In genomic region chr20:35954907-35955251, GRCh38 we compare ENCODE assay signal across 8 cellular contexts. TPM values are rescaled to one million over a fixed set of nuclear protein-coding genes. Genes with fewer than 3 reads are reported as not detected.
DNase-seq lines count a peak whose midpoint lies in the region; ATAC-seq and TF ChIP-seq lines count a peak whose summit lies in the region.

No MANE protein-coding gene starts in this region.

- peak overlapping the region; percentile 100 for H3K4me3 Mint-ChIP-seq in activated T-helper 1 cell treated with anti-CD3 and anti-CD28 coated beads, Interleukin-12 subunit alpha, Interleukin-12 subunit beta, Interleukin-2, Interleukin-4 antibody, amounts not matched to agents 30 ng/mL and 10 ng/mL and 1 ng/mL, durations not matched to agents 14 hours and 24 hours and 36 hours

- H3K4me1 ChIP-seq in sigmoid colon, result peaks cover 0 to 31% (median 24%) of the 10 kb centered on the region in 4 donors

- DNase-seq in SIG-M5 treated with dmso at 0.1 percent for 504 hours (lab: John Stamatoyannopoulos, UW; ENCODE audit: unreplicated experiment), result peak; percentile 46
- DNase-seq in SIG-M5 (lab: John Stamatoyannopoulos, UW), result no peak
- peak; percentile 22 to 39 for DNase-seq in Kasumi-1 (lab: John Stamatoyannopoulos, UW)
- no peak for DNase-seq in activated T-helper 1 cell treated with anti-CD3 and anti-CD28 coated beads, Interleukin-12 subunit alpha, Interleukin-12 subunit beta, Interleukin-2, Interleukin-4 antibody, amounts not matched to agents 30 ng/mL and 10 ng/mL and 1 ng/mL, durations not matched to agents 14 hours and 24 hours and 36 hours (ENCODE audit: low spot score)
- DNase-seq in left cardiac atrium, result peak; percentile 28
- DNase-seq in sigmoid colon, result no peak
- no peak for DNase-seq in amygdala (lab: John Stamatoyannopoulos, UW)

- peak overlapping the region; percentile 97 to 98 (median 98) for H3K27ac ChIP-seq in sigmoid colon

- WGBS in sigmoid colon, 2 donors, result 0 to 1% methylated on average over 19 of the region's 19 CpGs

- H3K27ac Mint-ChIP-seq in activated T-helper 1 cell treated with anti-CD3 and anti-CD28 coated beads, Interleukin-12 subunit alpha, Interleukin-12 subunit beta, Interleukin-2, Interleukin-4 antibody, amounts not matched to agents 30 ng/mL and 10 ng/mL and 1 ng/mL, durations not matched to agents 14 hours and 24 hours and 36 hours, result peak overlapping the region; percentile 100

- no peaks in the 10 kb centered on the region for H3K9me3 ChIP-seq in sigmoid colon

- peaks cover 21% of the 10 kb centered on the region for H3K4me1 Mint-ChIP-seq in activated T-helper 1 cell treated with anti-CD3 and anti-CD28 coated beads, Interleukin-12 subunit alpha, Interleukin-12 subunit beta, Interleukin-2, Interleukin-4 antibody, amounts not matched to agents 30 ng/mL and 10 ng/mL and 1 ng/mL, durations not matched to agents 14 hours and 24 hours and 36 hours (ENCODE audit: low read depth)

- peak overlapping the region; percentile 85 to 96 (median 92) for H3K4me3 ChIP-seq in sigmoid colon

- H3K9me3 Mint-ChIP-seq in activated T-helper 1 cell treated with anti-CD3 and anti-CD28 coated beads, Interleukin-12 subunit alpha, Interleukin-12 subunit beta, Interleukin-2, Interleukin-4 antibody, amounts not matched to agents 30 ng/mL and 10 ng/mL and 1 ng/mL, durations not matched to agents 14 hours and 24 hours and 36 hours, result peaks cover 9% of the 10 kb centered on the region

- no peaks in the 10 kb centered on the region for H3K36me3 ChIP-seq in sigmoid colon

- intact Hi-C loops in activated T-helper 1 cell treated with anti-CD3 and anti-CD28 coated beads, Interleukin-12 subunit alpha, Interleukin-12 subunit beta, Interleukin-2, Interleukin-4 antibody, amounts not matched to agents 30 ng/mL and 10 ng/mL and 1 ng/mL, durations not matched to agents 14 hours and 24 hours and 36 hours (cut with micrococcal nuclease), result loop anchor here (1.0 to 10.0 kb wide), 18 partner anchors 96 to 1960 kb away; partner anchors contain the start of genes ACSS2, AHCY, DSN1 and EIF6
- intact Hi-C loops in left cardiac atrium (cut with DNase I), result no loop called here
- intact Hi-C loops in sigmoid colon (cut with DNase I), result loop anchor here (5.0 kb wide), 1 partner anchor 213 kb away; the partner anchor contains the start of gene RBM39

- no peak for TF ChIP-seq EP300 in sigmoid colon (IDR thresholded peaks at IDR 0.05)

- H3K27me3 Mint-ChIP-seq in activated T-helper 1 cell treated with anti-CD3 and anti-CD28 coated beads, Interleukin-12 subunit alpha, Interleukin-12 subunit beta, Interleukin-2, Interleukin-4 antibody, amounts not matched to agents 30 ng/mL and 10 ng/mL and 1 ng/mL, durations not matched to agents 14 hours and 24 hours and 36 hours (ENCODE audit: insufficient read depth), result peaks cover 8% of the 10 kb centered on the region

- H3K27me3 ChIP-seq in sigmoid colon, result no peaks in the 10 kb centered on the region

- TF ChIP-seq POLR2A in sigmoid colon (IDR thresholded peaks at IDR 0.05), result no peak

- ATAC-seq in left cardiac atrium, result peak; percentile 7 to 18
- ATAC-seq in GM18867 (IDR thresholded peaks at IDR 0.05; ENCODE audit: unreplicated experiment), result no peak

- peaks cover 6% of the 10 kb centered on the region for H3K36me3 Mint-ChIP-seq in activated T-helper 1 cell treated with anti-CD3 and anti-CD28 coated beads, Interleukin-12 subunit alpha, Interleukin-12 subunit beta, Interleukin-2, Interleukin-4 antibody, amounts not matched to agents 30 ng/mL and 10 ng/mL and 1 ng/mL, durations not matched to agents 14 hours and 24 hours and 36 hours (ENCODE audit: low read depth)

- TF ChIP-seq CTCF in sigmoid colon (IDR thresholded peaks at IDR 0.05), result no peak

RNA-seq across cellular contexts. Expression of gene SCAND1, which starts 0.6 kb away (rescaled TPM):
- 39.7 and 41.2 TPM in 2 replicates for total RNA-seq in activated T-helper 1 cell treated with anti-CD3 and anti-CD28 coated beads, Interleukin-12 subunit alpha, Interleukin-12 subunit beta, Interleukin-2, Interleukin-4 antibody, amounts not matched to agents 30 ng/mL and 10 ng/mL and 1 ng/mL, durations not matched to agents 14 hours and 24 hours and 36 hours
- 10 to 100 TPM; 41.0 to 52.2 TPM for total RNA-seq in left cardiac atrium
- 10 to 100 TPM; 61.2 to 83.1 (median 70.8) TPM for total RNA-seq in sigmoid colon
- polyA plus RNA-seq in sigmoid colon, result 100 to 1,000 TPM; 130 to 191 (median 184) TPM

RNA-seq across cellular contexts. Expression of gene CNBD2, which starts 13.5 kb away (rescaled TPM):
- total RNA-seq in activated T-helper 1 cell treated with anti-CD3 and anti-CD28 coated beads, Interleukin-12 subunit alpha, Interleukin-12 subunit beta, Interleukin-2, Interleukin-4 antibody, amounts not matched to agents 30 ng/mL and 10 ng/mL and 1 ng/mL, durations not matched to agents 14 hours and 24 hours and 36 hours, result 3.3 and 6.1 TPM in 2 replicates
- 1 to 10 TPM; 3.2 to 3.4 TPM for total RNA-seq in left cardiac atrium
- total RNA-seq in sigmoid colon, result 10 to 100 TPM in 1 of 4 donors, 1 to 10 TPM in 3; 1.7 to 14.6 (median 5.2) TPM
- polyA plus RNA-seq in sigmoid colon, result 10 to 100 TPM in 1 of 3 donors, 1 to 10 TPM in 2; 6.2 to 10.8 (median 7.1) TPM

Comparison
In these comparisons a context has a peak if more than half of its experiments do, and no peak if none do; other contexts are left out.
1. DNase-seq: peak in SIG-M5 treated with dmso at 0.1 percent for 504 hours (single experiment), Kasumi-1 (2 of 2) and left cardiac atrium (single experiment); none in SIG-M5 (single experiment), activated T-helper 1 cell treated with anti-CD3 and anti-CD28 coated beads, Interleukin-12 subunit alpha, Interleukin-12 subunit beta, Interleukin-2, Interleukin-4 antibody, amounts not matched to agents 30 ng/mL and 10 ng/mL and 1 ng/mL, durations not matched to agents 14 hours and 24 hours and 36 hours (single experiment), sigmoid colon (single experiment) and amygdala (0 of 56).
2. intact Hi-C loops: an anchor here in activated T-helper 1 cell treated with anti-CD3 and anti-CD28 coated beads, Interleukin-12 subunit alpha, Interleukin-12 subunit beta, Interleukin-2, Interleukin-4 antibody, amounts not matched to agents 30 ng/mL and 10 ng/mL and 1 ng/mL, durations not matched to agents 14 hours and 24 hours and 36 hours (1.0 to 10.0 kb wide) and sigmoid colon (5.0 kb wide); none called in left cardiac atrium.